ENCODE assay signal across 8 cellular contexts in genomic region chr5:72320022-72320898, GRCh38. TPM values are rescaled to one million over a fixed set of nuclear protein-coding genes. Genes with fewer than 3 reads are reported as not detected.
A peak's percentile ranks its signal among the peaks of the same experiment; 100 is the strongest.
DNase-seq lines count a peak whose midpoint lies in the region; TF ChIP-seq lines count a peak whose summit lies in the region.

Gene MRPS27, minus strand, starts transcription at chr5:72320240. Its CDS starts 19 bp downstream, at chr5:72320221.
A gene with protein sequence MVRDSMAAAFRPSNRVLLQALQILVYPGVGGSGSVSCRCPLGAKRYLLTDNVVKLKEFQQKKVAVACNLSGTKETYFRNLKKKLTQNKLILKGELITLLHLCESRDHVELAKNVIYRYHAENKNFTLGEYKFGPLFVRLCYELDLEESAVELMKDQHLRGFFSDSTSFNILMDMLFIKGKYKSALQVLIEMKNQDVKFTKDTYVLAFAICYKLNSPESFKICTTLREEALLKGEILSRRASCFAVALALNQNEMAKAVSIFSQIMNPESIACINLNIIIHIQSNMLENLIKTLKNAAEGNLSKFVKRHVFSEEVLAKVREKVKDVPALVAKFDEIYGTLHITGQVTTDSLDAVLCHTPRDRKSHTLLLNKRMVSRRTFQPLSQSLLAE (plus strand): TSS chr5:72320373. CDS start chr5:72320383, 10 bp downstream.

- H3K4me3 ChIP-seq in effector memory CD4-positive, alpha-beta T cell (ENCODE audit: insufficient read depth, low read depth, low read length, poor library complexity, severe bottlenecking) = peak within 1 kb of the TSS; percentile 99

- H3K27me3 ChIP-seq in effector memory CD4-positive, alpha-beta T cell (replicated peaks; ENCODE audit: control insufficient read depth, insufficient read depth, low read length, poor library complexity, severe bottlenecking) = no peaks in the 10 kb centered on the region

- peaks cover 1% of the 10 kb centered on the region for H3K36me3 ChIP-seq in effector memory CD4-positive, alpha-beta T cell (ENCODE audit: control insufficient read depth, insufficient read depth, low read length)

- TF ChIP-seq CTCF in GM20000 (IDR thresholded peaks at IDR 0.05; ENCODE audit: extremely low read depth, missing control alignments) = no peak

- CTCF ChIA-PET in activated CD8-positive, alpha-beta memory T cell treated with anti-CD3 and anti-CD28 coated beads for 36 hours (lab: Charles Lee) = interaction anchor here (1.6 kb wide), 1 partner anchor 12 kb away, joined by 11 read pairs; no protein-coding TSS in a partner anchor

- H3K4me1 ChIP-seq in effector memory CD4-positive, alpha-beta T cell (ENCODE audit: control insufficient read depth, insufficient read depth, low read length, poor library complexity, severe bottlenecking) = no peaks in the 10 kb centered on the region

- DNase-seq in COR-L47 (lab: John Stamatoyannopoulos, UW) (peak; percentile 99), GM20000 (ENCODE audit: low spot score) (peak; percentile 96), HT-29 (ENCODE audit: low spot score) (peak; percentile 98), medulla oblongata (ENCODE audit: extremely low spot score) (peak; percentile 99)
- peak; percentile 94 for DNase-seq in NK-92 treated with Interleukin-12 subunit alpha and Interleukin-12 subunit beta, amount 100 ng/mL, for 24 hours (lab: John Stamatoyannopoulos, UW)
- peak; percentile 87 to 91 (median 89) for DNase-seq in effector memory CD4-positive, alpha-beta T cell
- peak; percentile 88 for DNase-seq in stimulated activated CD8-positive, alpha-beta memory T cell treated with anti-CD3 and anti-CD28 coated beads, Interleukin-12 subunit alpha, Interleukin-12 subunit beta, amount 100 ng/mL, for 1 hour (ENCODE audit: low read depth)

- POLR2A ChIA-PET in activated CD8-positive, alpha-beta memory T cell treated with anti-CD3 and anti-CD28 coated beads for 36 hours (lab: Charles Lee) = interaction anchor here (0.5 to 2.8 kb wide), 3 partner anchors 12 to 764 kb away, joined by 3 to 44 read pairs (median 3); no protein-coding TSS in a partner anchor

- peak within 1 kb of the TSS; percentile 69 for H3K27ac ChIP-seq in effector memory CD4-positive, alpha-beta T cell (ENCODE audit: insufficient read depth, low read length, poor library complexity, severe bottlenecking)

- no peaks in the 10 kb centered on the region for H3K9me3 ChIP-seq in effector memory CD4-positive, alpha-beta T cell (ENCODE audit: control insufficient read depth, low read length)

RNA-seq across cellular contexts. Expression of gene MRPS27, which starts in this region (rescaled TPM):
- 52.7 and 56.4 TPM in 2 replicates for total RNA-seq in HT-29 (2014; rRNA removed; shearing (Covaris generic))
- total RNA-seq in activated CD8-positive, alpha-beta memory T cell treated with anti-CD3 and anti-CD28 coated beads for 36 hours = 100 to 1,000 TPM in 1 of 2 experiments, 10 to 100 TPM in 1; 87.8 to 101 TPM

RNA-seq across cellular contexts. Expression of the second gene that starts in this region (rescaled TPM):
- 2.6 and 3.2 TPM in 2 replicates for total RNA-seq in HT-29 (2014; rRNA removed; shearing (Covaris generic))
- total RNA-seq in activated CD8-positive, alpha-beta memory T cell treated with anti-CD3 and anti-CD28 coated beads for 36 hours = 10 to 100 TPM; 13.8 to 16.1 TPM

Comparison
In these comparisons a context has a peak if more than half of its experiments do, and no peak if none do; other contexts are left out.
1. Peak in every context shown above with its lines: DNase-seq, H3K4me3 ChIP-seq and H3K27ac ChIP-seq.